ENCODE assay signal across 10 cellular contexts in the genomic region with DNA sequence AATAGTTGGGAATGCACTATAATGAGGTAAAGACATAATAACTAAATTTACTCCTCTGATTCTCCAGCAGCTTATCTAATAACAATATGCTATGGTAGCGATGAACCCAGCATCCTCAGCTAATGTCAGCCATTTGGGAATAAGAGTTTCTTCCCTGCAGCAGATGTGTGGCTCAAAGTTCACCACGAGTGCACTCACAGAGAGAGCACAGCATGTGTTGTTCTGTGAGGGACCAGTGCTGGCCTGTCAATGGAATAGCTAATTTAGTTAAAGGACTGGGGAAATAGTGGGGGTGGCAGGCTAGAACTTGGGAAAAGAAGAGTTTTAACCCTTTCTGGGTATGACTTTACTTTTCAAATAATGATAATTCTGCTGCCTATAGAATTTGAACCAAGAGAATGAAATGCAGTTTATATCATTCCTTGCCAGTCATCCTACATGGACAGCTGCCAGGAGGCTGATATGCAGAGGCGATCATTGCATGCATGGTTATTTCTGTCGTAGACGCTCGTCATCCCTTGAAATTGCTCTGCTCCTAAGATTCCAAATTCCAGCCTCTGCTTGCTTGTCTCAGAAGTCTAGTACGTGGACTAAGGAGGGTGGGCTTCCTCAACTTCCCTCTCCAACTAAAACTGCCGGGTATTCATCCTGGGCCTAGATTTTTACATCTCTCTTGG.
A peak's percentile ranks its signal among the peaks of the same experiment; 100 is the strongest.
DNase-seq lines count a peak whose midpoint lies in the region; ATAC-seq, FAIRE-seq and TF ChIP-seq lines count a peak whose summit lies in the region.
"Had no signal": no experiment of that assay in that cellular context is flagged by ENCODE, and none has a peak within 500 bp of the region (broad histone marks: within the 10 kb centered on the region; RNA-seq: fewer than 3 reads in every experiment).

No MANE protein-coding gene starts in this region.

- DNase-seq in RPMI7951 (ENCODE audit: low read depth) (peak; percentile 81), fibroblast of gingiva (ENCODE audit: low read depth) (peak; percentile 13), mesothelial cell of epicardium (ENCODE audit: low spot score in 2 of 2, unreplicated experiment in 2 of 2) (no peak), urothelium cell line (ENCODE audit: low spot score) (peak; percentile 11), NOMO-1 (lab: John Stamatoyannopoulos, UW; ENCODE audit: unreplicated experiment in 2 of 2) (no peak), natural killer cell (no peak)
- no peak for DNase-seq in activated T-cell treated with anti-CD3 and anti-CD28 coated beads, Interleukin-2, amount 50 U/mL, for 24 hours
- DNase-seq: activated CD8-positive, alpha-beta memory T cell treated with anti-CD3 and anti-CD28 coated beads, Interleukin-2, amount 50 U/mL, for 4 hours; NCI-H1417 treated with DMSO at 0.1 percent for 48 hours; T1000 had no signal

- intact Hi-C loops in natural killer cell (cut with micrococcal nuclease) = no loop called here

- H3K27ac Mint-ChIP-seq in mesothelial cell of epicardium (peak overlapping the region; percentile 33), natural killer cell (no peak overlapping the region)
- H3K27ac Mint-ChIP-seq in activated T-cell treated with anti-CD3 and anti-CD28 coated beads, Interleukin-2, amount 50 U/mL, for 24 hours = no peak overlapping the region

- no peak for ATAC-seq in natural killer cell

- peaks cover 10% of the 10 kb centered on the region for H3K9me3 Mint-ChIP-seq in mesothelial cell of epicardium
- no peaks in the 10 kb centered on the region for H3K9me3 Mint-ChIP-seq in activated T-cell treated with anti-CD3 and anti-CD28 coated beads, Interleukin-2, amount 50 U/mL, for 24 hours
- H3K9me3 Mint-ChIP-seq in natural killer cell = peaks cover 2 to 4% of the 10 kb centered on the region in 2 donors

- H3K4me1 Mint-ChIP-seq in mesothelial cell of epicardium (peaks cover 27% of the 10 kb centered on the region), natural killer cell (no peaks in the 10 kb centered on the region)
- H3K4me1 Mint-ChIP-seq in activated T-cell treated with anti-CD3 and anti-CD28 coated beads, Interleukin-2, amount 50 U/mL, for 24 hours (ENCODE audit: low read depth) = no peaks in the 10 kb centered on the region

- H3K4me3 Mint-ChIP-seq in mesothelial cell of epicardium = no peak overlapping the region
- no peak overlapping the region for H3K4me3 Mint-ChIP-seq in activated T-cell treated with anti-CD3 and anti-CD28 coated beads, Interleukin-2, amount 50 U/mL, for 24 hours
- H3K4me3 Mint-ChIP-seq in natural killer cell = no peak overlapping the region

- no peaks in the 10 kb centered on the region for H3K27me3 Mint-ChIP-seq in mesothelial cell of epicardium (ENCODE audit: low read depth)
- H3K27me3 Mint-ChIP-seq in activated T-cell treated with anti-CD3 and anti-CD28 coated beads, Interleukin-2, amount 50 U/mL, for 24 hours = no peaks in the 10 kb centered on the region
- peaks cover 0 to 9% of the 10 kb centered on the region in 2 donors for H3K27me3 Mint-ChIP-seq in natural killer cell (ENCODE audit: low read depth in 2 of 2)

- no peak for FAIRE-seq in urothelium cell line (lab: Jason Lieb, UNC)

- H3K36me3 Mint-ChIP-seq in mesothelial cell of epicardium = no peaks in the 10 kb centered on the region
- no peaks in the 10 kb centered on the region for H3K36me3 Mint-ChIP-seq in activated T-cell treated with anti-CD3 and anti-CD28 coated beads, Interleukin-2, amount 50 U/mL, for 24 hours (ENCODE audit: low read depth)
- no peaks in the 10 kb centered on the region for H3K36me3 Mint-ChIP-seq in natural killer cell

- TF ChIP-seq CTCF in mesothelial cell of epicardium (IDR thresholded peaks at IDR 0.05; ENCODE audit: unreplicated experiment) = no peak
- no peak for TF ChIP-seq CTCF in natural killer cell (IDR thresholded peaks at IDR 0.05)

Comparison
In these comparisons a context has a peak if more than half of its experiments do, and no peak if none do; other contexts are left out.
1. DNase-seq: peak in RPMI7951 (single experiment), fibroblast of gingiva (single experiment) and urothelium cell line (single experiment); none in mesothelial cell of epicardium (0 of 2), activated T-cell treated with anti-CD3 and anti-CD28 coated beads, Interleukin-2, amount 50 U/mL, for 24 hours (single experiment), NOMO-1 (0 of 2) and natural killer cell (single experiment).